ENCODE assay signal across 14 cellular contexts in genomic region chr19:35202722-35203674, GRCh38. TPM values are rescaled to one million over a fixed set of nuclear protein-coding genes. Genes with fewer than 3 reads are reported as not detected.
DNase-seq lines count a peak whose midpoint lies in the region; ATAC-seq and TF ChIP-seq lines count a peak whose summit lies in the region.
"Had no signal": no experiment of that assay in that cellular context is flagged by ENCODE, and none has a peak within 500 bp of the region (broad histone marks: within the 10 kb centered on the region; RNA-seq: fewer than 3 reads in every experiment).

No MANE protein-coding gene starts in this region.

- peaks cover 1% of the 10 kb centered on the region; the same call in 1 of the 2 replicates for H3K9me3 ChIP-seq in OCI-LY7 (ENCODE audit: low read length)
- H3K9me3 ChIP-seq: mucosa of descending colon had no signal

- H3K4me1 ChIP-seq in OCI-LY7 (ENCODE audit: insufficient read depth, low read length, poor library complexity, severe bottlenecking), result peaks cover 49% of the 10 kb centered on the region

- intact Hi-C loops in OCI-LY7 (cut with micrococcal nuclease; ENCODE audit: unreplicated experiment), result no loop called here

- no peaks in the 10 kb centered on the region for H4K20me1 ChIP-seq in OCI-LY7 (ENCODE audit: insufficient read depth, low read length)

- no peaks in the 10 kb centered on the region for H3K9me3 Mint-ChIP-seq in activated CD8-positive, alpha-beta memory T cell treated with anti-CD3 and anti-CD28 coated beads, Interleukin-2, amount 10 ng/mL, durations not matched to agents 7 days and 5 days (ENCODE audit: low read depth)
- no peaks in the 10 kb centered on the region for H3K9me3 Mint-ChIP-seq in stimulated activated memory B cell treated with anti-CD40 and anti-IgM and Interleukin-4, amounts not matched to agents 10 μg/mL and 1 μg/mL and 100 μg/mL, for 72 hours

- CTCF ChIA-PET in activated CD8-positive, alpha-beta memory T cell treated with anti-CD3 and anti-CD28 coated beads, Interleukin-2, amount 10 ng/mL, durations not matched to agents 7 days and 5 days (lab: Charles Lee), result interaction anchor here (0.8 to 1.8 kb wide), 5 partner anchors 9 to 62 kb away, joined by 3 to 8 read pairs (median 5); partner anchors contain the start of gene FXYD5
- CTCF ChIA-PET in OCI-LY7 (lab: Charles Lee; ENCODE audit: unreplicated experiment), result interaction anchor here (0.6 kb wide), 1 partner anchor 34 kb away, joined by 3 read pairs; no protein-coding TSS in a partner anchor

- H3K27me3 Mint-ChIP-seq in activated CD8-positive, alpha-beta memory T cell treated with anti-CD3 and anti-CD28 coated beads, Interleukin-2, amount 10 ng/mL, durations not matched to agents 7 days and 5 days, result no peaks in the 10 kb centered on the region
- no peaks in the 10 kb centered on the region for H3K27me3 Mint-ChIP-seq in stimulated activated memory B cell treated with anti-CD40 and anti-IgM and Interleukin-4, amounts not matched to agents 10 μg/mL and 1 μg/mL and 100 μg/mL, for 72 hours

- ATAC-seq in activated CD8-positive, alpha-beta memory T cell treated with anti-CD3 and anti-CD28 coated beads, Interleukin-2, amount 10 ng/mL, durations not matched to agents 7 days and 5 days, result no peak
- no peak for ATAC-seq in stimulated activated memory B cell treated with anti-CD40 and anti-IgM and Interleukin-4, amounts not matched to agents 10 μg/mL and 1 μg/mL and 100 μg/mL, for 72 hours
- ATAC-seq in HG02678 (IDR thresholded peaks at IDR 0.05; ENCODE audit: unreplicated experiment) (no peak), HG03159 (IDR thresholded peaks at IDR 0.05; ENCODE audit: unreplicated experiment) (no peak)
- ATAC-seq: mucosa of descending colon had no signal

- peak overlapping the region; percentile 60; the same call in 1 of the 2 replicates for H2AFZ ChIP-seq in OCI-LY7 (ENCODE audit: low read length)

- peak; percentile 23 for DNase-seq in activated CD8-positive, alpha-beta memory T cell treated with anti-CD3 and anti-CD28 coated beads, Interleukin-2, amount 10 ng/mL, durations not matched to agents 7 days and 5 days
- no peak for DNase-seq in activated CD8-positive, alpha-beta memory T cell treated with anti-CD3 and anti-CD28 coated beads, Interleukin-2, amount 50 U/mL, for 4 hours
- DNase-seq in OCI-LY7 (ENCODE audit: low spot score) (no peak), foreskin melanocyte (peak; percentile 48)
- DNase-seq in activated effector memory CD4-positive, alpha-beta T cell treated with anti-CD3 and anti-CD28 coated beads, Interleukin-2, amount 50 U/mL, for 16 hours, result no peak
- DNase-seq: mucosa of descending colon, NCI-H2107 had no signal

- no peak for TF ChIP-seq CTCF in OCI-LY7 (conservative IDR thresholded peaks at IDR 0.05; ENCODE audit: low read length)

- peak overlapping the region; percentile 56 for H3K27ac Mint-ChIP-seq in activated CD8-positive, alpha-beta memory T cell treated with anti-CD3 and anti-CD28 coated beads, Interleukin-2, amount 10 ng/mL, durations not matched to agents 7 days and 5 days
- H3K27ac Mint-ChIP-seq in stimulated activated memory B cell treated with anti-CD40 and anti-IgM and Interleukin-4, amounts not matched to agents 10 μg/mL and 1 μg/mL and 100 μg/mL, for 72 hours, result peak overlapping the region; percentile 75

- H3K4me3 ChIP-seq in OCI-LY7 (ENCODE audit: low read depth, low read length, poor library complexity, severe bottlenecking), result no peak overlapping the region
- H3K4me3 ChIP-seq: mucosa of descending colon, SK-N-MC had no signal

- BruUV-seq in OCI-LY7 (replicated peaks; lab: Mats Ljungman, UMichigan), result no TSS peak

- H3K36me3 Mint-ChIP-seq in activated CD8-positive, alpha-beta memory T cell treated with anti-CD3 and anti-CD28 coated beads, Interleukin-2, amount 10 ng/mL, durations not matched to agents 7 days and 5 days, result peaks cover 3% of the 10 kb centered on the region
- no peaks in the 10 kb centered on the region for H3K36me3 Mint-ChIP-seq in stimulated activated memory B cell treated with anti-CD40 and anti-IgM and Interleukin-4, amounts not matched to agents 10 μg/mL and 1 μg/mL and 100 μg/mL, for 72 hours

- no peak overlapping the region for H3K4me2 ChIP-seq in OCI-LY7 (ENCODE audit: low read length)

- H3K4me3 Mint-ChIP-seq in activated CD8-positive, alpha-beta memory T cell treated with anti-CD3 and anti-CD28 coated beads, Interleukin-2, amount 10 ng/mL, durations not matched to agents 7 days and 5 days, result no peak overlapping the region
- H3K4me3 Mint-ChIP-seq in stimulated activated memory B cell treated with anti-CD40 and anti-IgM and Interleukin-4, amounts not matched to agents 10 μg/mL and 1 μg/mL and 100 μg/mL, for 72 hours, result no peak overlapping the region

- peaks cover 53% of the 10 kb centered on the region for H3K4me1 Mint-ChIP-seq in activated CD8-positive, alpha-beta memory T cell treated with anti-CD3 and anti-CD28 coated beads, Interleukin-2, amount 10 ng/mL, durations not matched to agents 7 days and 5 days
- peaks cover 56% of the 10 kb centered on the region for H3K4me1 Mint-ChIP-seq in stimulated activated memory B cell treated with anti-CD40 and anti-IgM and Interleukin-4, amounts not matched to agents 10 μg/mL and 1 μg/mL and 100 μg/mL, for 72 hours

- H3K27ac ChIP-seq in OCI-LY7 (ENCODE audit: low read depth, low read length, poor library complexity, severe bottlenecking), result no peak overlapping the region
- H3K27ac ChIP-seq: SK-N-MC had no signal

- H3K79me2 ChIP-seq in OCI-LY7 (ENCODE audit: insufficient read depth, low read depth, low read length), result no peaks in the 10 kb centered on the region

- no peaks in the 10 kb centered on the region for H3K36me3 ChIP-seq in OCI-LY7 (ENCODE audit: insufficient read depth, low read length)

- no peaks in the 10 kb centered on the region for H3K9me2 ChIP-seq in OCI-LY7 (ENCODE audit: insufficient read depth, low read length)

- POLR2A ChIA-PET in OCI-LY7 (lab: Charles Lee), result interaction anchor here (0.5 to 1.1 kb wide), 4 partner anchors 19 to 99 kb away, joined by 3 to 7 read pairs (median 3); no protein-coding TSS in a partner anchor

RNA-seq across cellular contexts. Expression of gene FAM187B, which starts 25.5 kb away (rescaled TPM):
- total RNA-seq in activated CD8-positive, alpha-beta memory T cell treated with anti-CD3 and anti-CD28 coated beads, Interleukin-2, amount 10 ng/mL, durations not matched to agents 7 days and 5 days, result not detected
- not detected in 2 replicates for total RNA-seq in OCI-LY7 (2014; rRNA removed; shearing (Covaris generic))
- total RNA-seq in OCI-LY7 (2022), result not detected in 2 replicates
- total RNA-seq: H4, M059J, mucosa of descending colon, pulmonary artery endothelial cell had no signal

RNA-seq across cellular contexts. Expression of gene LSR, which starts 45.8 kb away (rescaled TPM):
- 10 to 100 TPM in 1 of 2 experiments, 1 to 10 TPM in 1; 7.2 to 10.0 TPM for total RNA-seq in activated CD8-positive, alpha-beta memory T cell treated with anti-CD3 and anti-CD28 coated beads, Interleukin-2, amount 10 ng/mL, durations not matched to agents 7 days and 5 days
- 15.0 and 22.9 TPM in 2 replicates for total RNA-seq in OCI-LY7 (2014; rRNA removed; shearing (Covaris generic))
- total RNA-seq in OCI-LY7 (2022), result 26.0 and 33.6 TPM in 2 replicates

RNA-seq across cellular contexts. Expression of gene FXYD5, which starts 48.5 kb away (rescaled TPM):
- total RNA-seq in activated CD8-positive, alpha-beta memory T cell treated with anti-CD3 and anti-CD28 coated beads, Interleukin-2, amount 10 ng/mL, durations not matched to agents 7 days and 5 days, result 100 to 1,000 TPM; 262 to 354 TPM
- total RNA-seq in OCI-LY7 (2014; rRNA removed; shearing (Covaris generic)), result 76.8 and 82.1 TPM in 2 replicates
- total RNA-seq in OCI-LY7 (2022), result 147 and 155 TPM in 2 replicates

RNA-seq across cellular contexts. Expression of gene FXYD7, which starts 59.9 kb away (rescaled TPM):
- total RNA-seq in activated CD8-positive, alpha-beta memory T cell treated with anti-CD3 and anti-CD28 coated beads, Interleukin-2, amount 10 ng/mL, durations not matched to agents 7 days and 5 days, result 1 to 10 TPM; 1.1 to 1.9 TPM
- total RNA-seq in OCI-LY7 (2014; rRNA removed; shearing (Covaris generic)), result 0.50 and 1.2 TPM in 2 replicates
- total RNA-seq in OCI-LY7 (2022), result 6.1 and 6.3 TPM in 2 replicates
- total RNA-seq: M059J, pulmonary artery endothelial cell had no signal

Comparison
In these comparisons a context has a peak if more than half of its experiments do, and no peak if none do; other contexts are left out.
1. DNase-seq: peak in activated CD8-positive, alpha-beta memory T cell treated with anti-CD3 and anti-CD28 coated beads, Interleukin-2, amount 10 ng/mL, durations not matched to agents 7 days and 5 days (single experiment) and foreskin melanocyte (single experiment); none in activated CD8-positive, alpha-beta memory T cell treated with anti-CD3 and anti-CD28 coated beads, Interleukin-2, amount 50 U/mL, for 4 hours (single experiment), OCI-LY7 (single experiment) and activated effector memory CD4-positive, alpha-beta T cell treated with anti-CD3 and anti-CD28 coated beads, Interleukin-2, amount 50 U/mL, for 16 hours (single experiment).